ENCODE assay signal across 9 cellular contexts in the genomic region with DNA sequence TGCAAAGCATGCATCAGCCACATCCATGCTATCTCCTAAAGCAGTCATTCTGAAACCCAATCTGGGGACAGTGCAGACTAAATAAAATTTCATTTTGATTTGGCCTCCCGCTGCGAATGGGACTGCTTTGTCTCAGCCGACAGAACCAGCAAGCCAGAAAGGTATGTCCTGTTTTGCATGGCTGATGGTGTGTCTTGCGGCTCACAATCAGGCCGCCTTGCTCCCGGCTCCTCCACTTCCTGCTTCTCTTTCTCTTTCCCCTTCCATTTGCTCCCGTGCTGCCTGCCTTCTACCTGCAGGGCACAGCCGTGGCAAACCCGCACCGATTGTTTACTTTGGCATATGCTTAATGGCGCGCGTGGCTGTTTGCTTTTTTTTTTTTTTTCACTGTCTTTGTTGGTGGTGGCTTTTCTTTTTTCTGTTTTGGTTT.
DNase-seq lines count a peak whose midpoint lies in the region; ATAC-seq and TF ChIP-seq lines count a peak whose summit lies in the region.
"Had no signal": no experiment of that assay in that cellular context is flagged by ENCODE, and none has a peak within 500 bp of the region (broad histone marks: within the 10 kb centered on the region; RNA-seq: fewer than 3 reads in every experiment).

No MANE protein-coding gene starts in this region.

- peaks cover 0 to 2% (median 0%) of the 10 kb centered on the region in 6 donors for H3K9me3 Mint-ChIP-seq in immature natural killer cell

- peak overlapping the region in 3 of 5 donors; percentile 40 to 62 (median 53) for H3K4me3 Mint-ChIP-seq in immature natural killer cell

- no peaks in the 10 kb centered on the region for H3K9me3 ChIP-seq in RWPE2 (ENCODE audit: severe bottlenecking)
- H3K9me3 ChIP-seq in thoracic aorta, result no peaks in the 10 kb centered on the region

- DNase-seq in RWPE2 (ENCODE audit: low spot score), result no peak
- no peak for DNase-seq in immature natural killer cell
- no peak for DNase-seq in thoracic aorta (ENCODE audit: low spot score)
- DNase-seq in activated CD4-positive, CD25-positive, alpha-beta regulatory T cell treated with anti-CD3 and anti-CD28 coated beads, Interleukin-2, amount 50 U/mL, for 72 hours, result no peak
- DNase-seq in DMS114 treated with DMSO at 0.1 percent for 48 hours (lab: John Stamatoyannopoulos, UW; ENCODE audit: unreplicated experiment), result no peak

- H3K27ac Mint-ChIP-seq in immature natural killer cell, result no peak overlapping the region

- H3K27me3 Mint-ChIP-seq in immature natural killer cell (ENCODE audit: low read depth in 3 of 3), result peaks cover 3 to 12% (median 8%) of the 10 kb centered on the region in 3 donors

- peaks cover 0 to 6% of the 10 kb centered on the region in 2 donors for H3K4me1 Mint-ChIP-seq in immature natural killer cell

- H3K4me1 ChIP-seq in RWPE2 (ENCODE audit: insufficient read depth, poor library complexity, severe bottlenecking), result no peaks in the 10 kb centered on the region
- no peaks in the 10 kb centered on the region for H3K4me1 ChIP-seq in thoracic aorta (ENCODE audit: control insufficient read depth in 1 of 2, low read depth in 2 of 2)

- TF ChIP-seq CTCF in C4-2B (conservative IDR thresholded peaks at IDR 0.05) (no peak), RWPE2 (IDR thresholded peaks at IDR 0.05; ENCODE audit: poor library complexity, severe bottlenecking) (no peak), thoracic aorta (IDR thresholded peaks at IDR 0.05) (no peak)

- H3K4me3 ChIP-seq in RWPE2 (ENCODE audit: severe bottlenecking), result no peak overlapping the region
- peak overlapping the region; percentile 25 for H3K4me3 ChIP-seq in thoracic aorta
- H3K4me3 ChIP-seq: cardiac muscle cell had no signal

- no peaks in the 10 kb centered on the region for H3K36me3 Mint-ChIP-seq in immature natural killer cell

- H3K27me3 ChIP-seq in RWPE2 (ENCODE audit: insufficient read depth, poor library complexity, severe bottlenecking) (peaks cover 17% of the 10 kb centered on the region), thoracic aorta (replicated peaks; ENCODE audit: insufficient read depth) (no peaks in the 10 kb centered on the region)
- H3K27me3 ChIP-seq: cardiac muscle cell had no signal

- H3K36me3 ChIP-seq in RWPE2 (ENCODE audit: low read depth) (no peaks in the 10 kb centered on the region), thoracic aorta (no peaks in the 10 kb centered on the region)
- H3K36me3 ChIP-seq: cardiac muscle cell had no signal

- H3K27ac ChIP-seq in C4-2B (0 out of 2 replicates have a peak overlapping the region, but pooled peaks have one; percentile 15), RWPE2 (ENCODE audit: poor library complexity, severe bottlenecking) (no peak overlapping the region), thoracic aorta (no peak overlapping the region)
- H3K27ac ChIP-seq: cardiac muscle cell had no signal

- ATAC-seq in GM18873 (IDR thresholded peaks at IDR 0.05; ENCODE audit: low FRiP score, unreplicated experiment) (peak; percentile 75), HG03108 (IDR thresholded peaks at IDR 0.05; ENCODE audit: unreplicated experiment) (peak; percentile 66), RWPE2 (ENCODE audit: low read depth) (0 out of 3 replicates have a peak, but pooled peaks have one; percentile 19), thoracic aorta (ENCODE audit: insufficient number of reproducible peaks, low FRiP score, low read depth) (no peak)
